8 cellular contexts compared by ENCODE assay signal in genomic region chr6:20092071-20092566, GRCh38.
DNase-seq lines count a peak whose midpoint lies in the region; ATAC-seq and TF ChIP-seq lines count a peak whose summit lies in the region.

No MANE protein-coding gene starts in this region.

- POLR2A ChIA-PET in activated CD4-positive, alpha-beta T cell treated with anti-CD3 and anti-CD28 coated beads for 36 hours (lab: Charles Lee): no interaction called here

- no peaks in the 10 kb centered on the region for H3K36me3 Mint-ChIP-seq in activated CD4-positive, alpha-beta T cell treated with anti-CD3 and anti-CD28 coated beads for 36 hours (ENCODE audit: low read depth)

- CTCF ChIA-PET in activated CD4-positive, alpha-beta T cell treated with anti-CD3 and anti-CD28 coated beads for 36 hours (lab: Charles Lee): interaction anchor here (0.5 to 4.7 kb wide), 10 partner anchors 11 to 1883 kb away, joined by 3 to 29 read pairs (median 4); no protein-coding TSS in a partner anchor
- CTCF ChIA-PET in mammary epithelial cell (lab: Charles Lee; ENCODE audit: low non-redundant PET): interaction anchor here (0.7 kb wide), 1 partner anchor 1205 kb away, joined by 7 read pairs; no protein-coding TSS in a partner anchor

- no peaks in the 10 kb centered on the region for H3K4me1 ChIP-seq in mammary epithelial cell (ENCODE audit: insufficient read depth, low read length)

- peak; percentile 23 for ATAC-seq in activated CD4-positive, alpha-beta T cell treated with anti-CD3 and anti-CD28 coated beads for 36 hours
- peak; percentile 79 for ATAC-seq in HG03159 (IDR thresholded peaks at IDR 0.05; ENCODE audit: unreplicated experiment)
- ATAC-seq in left lobe of liver: peak; percentile 84
- no peak for ATAC-seq in HG03196 (IDR thresholded peaks at IDR 0.05; ENCODE audit: unreplicated experiment)
- ATAC-seq in HG03025 (IDR thresholded peaks at IDR 0.05; ENCODE audit: low FRiP score, unreplicated experiment): no peak

- no peak overlapping the region for H3K27ac ChIP-seq in mammary epithelial cell (ENCODE audit: insufficient read depth, low read depth, low read length)

- no TSS peak for BruUV-seq in mammary epithelial cell (replicated peaks; lab: Mats Ljungman, UMichigan)

- dilution Hi-C loops in mammary epithelial cell (cut with HindIII; ENCODE audit: low sequenced_read_pairs): no loop called here

- H3K36me3 ChIP-seq in mammary epithelial cell (ENCODE audit: insufficient read depth, low read length): no peaks in the 10 kb centered on the region

- no peaks in the 10 kb centered on the region for H3K9me3 Mint-ChIP-seq in activated CD4-positive, alpha-beta T cell treated with anti-CD3 and anti-CD28 coated beads for 36 hours (ENCODE audit: low read depth)

- no peak overlapping the region for H2AFZ ChIP-seq in mammary epithelial cell (ENCODE audit: low read depth, low read length)

- H3K27ac Mint-ChIP-seq in activated CD4-positive, alpha-beta T cell treated with anti-CD3 and anti-CD28 coated beads for 36 hours: no peak overlapping the region

- in situ Hi-C loops in mammary epithelial cell (cut with MboI; ENCODE audit: low sequenced_read_pairs in 2 of 2): loop anchor here (10.0 kb wide), 2 partner anchors 433 to 443 kb away; partner anchors contain the start of gene CDKAL1 (in 1 of the 2)

- no peaks in the 10 kb centered on the region for H3K79me2 ChIP-seq in mammary epithelial cell (ENCODE audit: insufficient read depth, low read length)

- WGBS in mammary epithelial cell (ENCODE audit: low coverage, missing lambda C conversion rate): 0% methylated on average over 1 of the region's 1 CpG

- no peaks in the 10 kb centered on the region for H4K20me1 ChIP-seq in mammary epithelial cell (ENCODE audit: insufficient read depth, low read length)

- no peak overlapping the region for H3K9ac ChIP-seq in mammary epithelial cell (ENCODE audit: insufficient read depth, low read length)

- H3K9me3 ChIP-seq in mammary epithelial cell (replicated peaks; ENCODE audit: insufficient read depth, low read length): no peaks in the 10 kb centered on the region

- H3K4me3 ChIP-seq in mammary epithelial cell (replicated peaks in 1 of 3; ENCODE audit: insufficient read depth in 1 of 3, low read depth in 2 of 3, low read length in 3 of 3): no peak overlapping the region

- intact Hi-C loops in activated CD4-positive, alpha-beta T cell treated with anti-CD3 and anti-CD28 coated beads for 36 hours (cut with DNase I, micrococcal nuclease): loop anchor here (1.0 to 10.0 kb wide), 5 partner anchors 183 to 1497 kb away; no protein-coding TSS in a partner anchor
- intact Hi-C loops in mammary epithelial cell (cut with micrococcal nuclease): loop anchor here (1.0 to 10.0 kb wide), 4 partner anchors 34 to 436 kb away; partner anchors contain the start of gene E2F3

- no peaks in the 10 kb centered on the region for H3K27me3 ChIP-seq in mammary epithelial cell (ENCODE audit: insufficient read depth, low read length)

- DNase-seq in activated CD4-positive, alpha-beta T cell treated with anti-CD3 and anti-CD28 coated beads for 36 hours: no peak
- DNase-seq in activated CD4-positive, alpha-beta T cell treated with anti-CD3 and anti-CD28 coated beads, Interleukin-2, amount 50 U/mL, for 48 hours: no peak
- peak; percentile 89 for DNase-seq in NCI-H69 (lab: John Stamatoyannopoulos, UW)
- peak; percentile 37 for DNase-seq in mammary epithelial cell
- DNase-seq in left lobe of liver (ENCODE audit: low spot score): no peak

- TF ChIP-seq CTCF in mammary epithelial cell (conservative IDR thresholded peaks at IDR 0.05 in 1 of 2, IDR thresholded peaks at IDR 0.05 in 1 of 2; ENCODE audit: extremely low read depth in 1 of 2, insufficient read depth in 1 of 2, low read depth in 1 of 2, low read length in 2 of 2): peak; percentile 53 to 62

- H3K27me3 Mint-ChIP-seq in activated CD4-positive, alpha-beta T cell treated with anti-CD3 and anti-CD28 coated beads for 36 hours: no peaks in the 10 kb centered on the region

- H3K4me2 ChIP-seq in mammary epithelial cell (ENCODE audit: insufficient read depth, low read depth, low read length): no peak overlapping the region

- H3K4me1 Mint-ChIP-seq in activated CD4-positive, alpha-beta T cell treated with anti-CD3 and anti-CD28 coated beads for 36 hours: no peaks in the 10 kb centered on the region

- H3K4me3 Mint-ChIP-seq in activated CD4-positive, alpha-beta T cell treated with anti-CD3 and anti-CD28 coated beads for 36 hours: no peak overlapping the region

Comparison
In these comparisons a context has a peak if more than half of its experiments do, and no peak if none do; other contexts are left out.
1. ATAC-seq: peak in activated CD4-positive, alpha-beta T cell treated with anti-CD3 and anti-CD28 coated beads for 36 hours (single experiment), HG03159 (single experiment) and left lobe of liver (single experiment); none in HG03196 (single experiment) and HG03025 (single experiment).
2. DNase-seq: peak in NCI-H69 (single experiment) and mammary epithelial cell (single experiment); none in activated CD4-positive, alpha-beta T cell treated with anti-CD3 and anti-CD28 coated beads for 36 hours (single experiment), activated CD4-positive, alpha-beta T cell treated with anti-CD3 and anti-CD28 coated beads, Interleukin-2, amount 50 U/mL, for 48 hours (0 of 2) and left lobe of liver (single experiment).